ENCODE assay signal across 23 cellular contexts in the genomic region with DNA sequence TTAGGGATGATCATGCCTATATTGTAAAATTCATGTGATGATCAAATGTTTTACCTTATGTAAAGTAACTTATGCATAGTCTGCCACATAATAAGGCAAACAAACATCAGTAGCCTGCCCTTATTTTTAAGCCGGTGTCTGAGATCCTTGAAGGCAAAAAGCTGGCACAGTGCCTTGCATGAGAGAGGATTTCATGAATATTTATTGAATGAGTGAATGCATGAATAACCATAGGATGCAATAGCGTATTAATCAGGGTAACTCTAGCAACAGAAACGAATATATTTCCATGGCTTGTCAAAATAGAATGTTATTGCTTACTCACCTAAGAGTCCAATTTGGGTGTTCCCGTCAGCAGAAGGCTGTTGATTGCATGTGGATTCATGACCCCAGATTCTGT.
"Had no signal": no experiment of that assay in that cellular context is flagged by ENCODE, and none has a peak within 500 bp of the region (broad histone marks: within the 10 kb centered on the region; RNA-seq: fewer than 3 reads in every experiment).

No MANE protein-coding gene starts in this region.

- H3K9me3 ChIP-seq: esophagus squamous epithelium, thyroid gland had no signal

- H3K27ac ChIP-seq: breast epithelium, esophagus squamous epithelium, thyroid gland, WERI-Rb-1 had no signal

- H3K27me3 Mint-ChIP-seq: dendritic cell treated with granulocyte-macrophage colony-stimulating factor and Interleukin-4, amounts not matched to agents 40 ng/mL and 50 ng/mL, for 4 days had no signal

- H3K36me3 Mint-ChIP-seq: activated naive CD8-positive, alpha-beta T cell had no signal

- ATAC-seq: left lobe of liver had no signal

- H3K36me3 ChIP-seq: breast epithelium, esophagus squamous epithelium, thyroid gland, WERI-Rb-1 had no signal

- H3K27ac Mint-ChIP-seq: activated naive CD8-positive, alpha-beta T cell; dendritic cell treated with granulocyte-macrophage colony-stimulating factor and Interleukin-4, amounts not matched to agents 40 ng/mL and 50 ng/mL, for 4 days; mesothelial cell of epicardium; nephron had no signal

- H3K4me3 ChIP-seq: breast epithelium, esophagus squamous epithelium, thyroid gland had no signal

- H3K4me3 Mint-ChIP-seq: activated naive CD8-positive, alpha-beta T cell; dendritic cell treated with granulocyte-macrophage colony-stimulating factor and Interleukin-4, amounts not matched to agents 40 ng/mL and 50 ng/mL, for 4 days; mesothelial cell of epicardium; nephron had no signal

- H3K27me3 ChIP-seq: breast epithelium, esophagus squamous epithelium, thyroid gland had no signal

- H3K9me3 Mint-ChIP-seq: nephron had no signal

- H3K4me1 ChIP-seq: breast epithelium, esophagus squamous epithelium, thyroid gland had no signal

- H3K4me1 Mint-ChIP-seq: mesothelial cell of epicardium had no signal

- DNase-seq: activated CD4-positive, alpha-beta T cell treated with anti-CD3 and anti-CD28 coated beads, Interleukin-2, amount 50 U/mL, for 4 hours; activated gamma-delta T cell; amygdala; cerebellar nuclear complex; effector memory CD4-positive, alpha-beta T cell; esophagus squamous epithelium; foreskin melanocyte; glutamatergic neuron; hypothalamus; retina; stimulated activated CD4-positive, alpha-beta T cell treated with anti-CD3 and anti-CD28 coated beads, Interleukin-12 subunit alpha, Interleukin-12 subunit beta, amount 100 ng/mL, for 4 hours; stimulated activated CD4-positive, alpha-beta T cell treated with anti-CD3 and anti-CD28 coated beads, Interleukin-1b, Interleukin-23, amount 100 ng/mL, for 48 hours; stimulated activated naive CD4-positive, alpha-beta T cell treated with Interleukin-2 at 50 U/mL for 16 hours; SW 1271; T-helper 2 cell; thyroid gland; WERI-Rb-1 had no signal
